In the genomic region with DNA sequence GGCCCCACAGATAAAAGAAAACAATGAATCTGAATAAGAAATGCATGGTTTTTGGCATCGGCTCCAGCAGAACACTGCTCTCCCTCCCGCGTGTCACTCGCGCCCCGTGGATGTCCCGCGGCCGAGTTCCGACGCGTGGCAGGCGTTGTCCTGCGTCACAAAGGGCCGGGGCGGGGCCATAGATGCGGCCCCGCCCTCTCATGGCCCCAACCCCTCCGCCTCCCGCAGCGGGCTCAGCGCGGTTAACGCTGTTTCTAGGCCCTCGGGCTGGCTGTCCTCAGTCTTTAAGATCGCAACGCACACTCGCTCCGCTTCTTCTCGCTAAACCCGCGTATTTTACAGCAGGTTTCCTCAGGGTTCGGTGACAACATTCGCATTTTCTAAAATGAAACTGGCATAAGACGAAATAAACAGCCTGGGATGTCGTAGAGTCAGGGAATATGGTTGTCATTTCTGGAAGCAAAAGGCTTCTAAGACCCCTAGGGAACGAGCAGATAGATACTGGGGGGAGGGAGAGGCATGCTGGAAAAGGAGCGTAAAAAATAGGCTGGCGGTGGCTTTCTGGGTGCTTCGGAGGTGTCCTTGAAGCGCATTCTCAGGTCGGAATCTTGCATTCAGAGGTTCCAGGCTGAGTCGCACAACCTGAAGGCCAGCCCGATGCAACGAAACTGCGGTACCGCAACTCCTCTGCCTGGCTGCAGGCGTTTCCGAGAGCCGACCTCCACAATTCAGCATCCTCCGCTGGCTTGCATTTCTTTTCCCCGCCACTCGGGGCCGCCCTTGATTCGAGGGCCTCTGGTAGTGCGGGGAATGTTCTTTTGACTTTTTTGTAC, we compare ENCODE assay signal across 1 cellular context.
TF ChIP-seq lines count a peak whose summit lies in the region.

FKBP7 (minus strand) TSS at position 159 of the 833 bp plus-strand sequence; CDS start at position 58, 101 bp downstream.

TF ChIP-seq in HepG2, 621 proteins besides CTCF, POLR2A, EP300 and RAD21 (continued from another document and continues in another):
- TF ChIP-seq, protein P1, sequence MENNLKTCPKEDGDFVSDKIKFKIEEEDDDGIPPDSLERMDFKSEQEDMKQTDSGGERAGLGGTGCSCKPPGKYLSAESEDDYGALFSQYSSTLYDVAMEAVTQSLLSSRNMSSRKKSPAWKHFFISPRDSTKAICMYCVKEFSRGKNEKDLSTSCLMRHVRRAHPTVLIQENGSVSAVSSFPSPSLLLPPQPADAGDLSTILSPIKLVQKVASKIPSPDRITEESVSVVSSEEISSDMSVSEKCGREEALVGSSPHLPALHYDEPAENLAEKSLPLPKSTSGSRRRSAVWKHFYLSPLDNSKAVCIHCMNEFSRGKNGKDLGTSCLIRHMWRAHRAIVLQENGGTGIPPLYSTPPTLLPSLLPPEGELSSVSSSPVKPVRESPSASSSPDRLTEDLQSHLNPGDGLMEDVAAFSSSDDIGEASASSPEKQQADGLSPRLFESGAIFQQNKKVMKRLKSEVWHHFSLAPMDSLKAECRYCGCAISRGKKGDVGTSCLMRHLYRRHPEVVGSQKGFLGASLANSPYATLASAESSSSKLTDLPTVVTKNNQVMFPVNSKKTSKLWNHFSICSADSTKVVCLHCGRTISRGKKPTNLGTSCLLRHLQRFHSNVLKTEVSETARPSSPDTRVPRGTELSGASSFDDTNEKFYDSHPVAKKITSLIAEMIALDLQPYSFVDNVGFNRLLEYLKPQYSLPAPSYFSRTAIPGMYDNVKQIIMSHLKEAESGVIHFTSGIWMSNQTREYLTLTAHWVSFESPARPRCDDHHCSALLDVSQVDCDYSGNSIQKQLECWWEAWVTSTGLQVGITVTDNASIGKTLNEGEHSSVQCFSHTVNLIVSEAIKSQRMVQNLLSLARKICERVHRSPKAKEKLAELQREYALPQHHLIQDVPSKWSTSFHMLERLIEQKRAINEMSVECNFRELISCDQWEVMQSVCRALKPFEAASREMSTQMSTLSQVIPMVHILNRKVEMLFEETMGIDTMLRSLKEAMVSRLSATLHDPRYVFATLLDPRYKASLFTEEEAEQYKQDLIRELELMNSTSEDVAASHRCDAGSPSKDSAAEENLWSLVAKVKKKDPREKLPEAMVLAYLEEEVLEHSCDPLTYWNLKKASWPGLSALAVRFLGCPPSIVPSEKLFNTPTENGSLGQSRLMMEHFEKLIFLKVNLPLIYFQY (CRISPR knock-in tag; IDR thresholded peaks at IDR 0.05; ENCODE audit: borderline replicate concordance), result no peak
- TF ChIP-seq PAF1 (CRISPR knock-in tag; IDR thresholded peaks at IDR 0.05) (no peak), KMT2B (CRISPR knock-in tag; IDR thresholded peaks at IDR 0.05) (peak; percentile 88), TAF1 (CRISPR knock-in tag; IDR thresholded peaks at IDR 0.05) (peak; percentile 87), ZNF12 (CRISPR knock-in tag; IDR thresholded peaks at IDR 0.05) (peak; percentile 28; the same call in 1 of the 2 replicates), THYN1 (CRISPR knock-in tag; IDR thresholded peaks at IDR 0.05; ENCODE audit: borderline replicate concordance, low read depth) (no peak), HNF4A (CRISPR knock-in tag; IDR thresholded peaks at IDR 0.05) (no peak), ARNT (IDR thresholded peaks at IDR 0.05) (no peak), ZNF10 (CRISPR knock-in tag; IDR thresholded peaks at IDR 0.05; ENCODE audit: borderline replicate concordance, low read depth) (no peak), DNMT1 (CRISPR knock-in tag; IDR thresholded peaks at IDR 0.05) (peak; percentile 82; the same call in 1 of the 2 replicates), HOXA7 (CRISPR knock-in tag; IDR thresholded peaks at IDR 0.05) (no peak), ZNF879 (CRISPR knock-in tag; IDR thresholded peaks at IDR 0.05) (no peak), ZSCAN31 (CRISPR knock-in tag; IDR thresholded peaks at IDR 0.05; ENCODE audit: low read depth) (no peak), HCFC1 (IDR thresholded peaks at IDR 0.05; ENCODE audit: low read depth, low read length) (peak; percentile 28), ZIK1 (CRISPR knock-in tag; IDR thresholded peaks at IDR 0.05; ENCODE audit: borderline replicate concordance, low read depth) (0 out of 2 replicates have a peak, but pooled peaks have one; percentile 78), HOXA5 (CRISPR knock-in tag; IDR thresholded peaks at IDR 0.05) (peak; percentile 86), AKAP8 (CRISPR knock-in tag; IDR thresholded peaks at IDR 0.05) (0 out of 2 replicates have a peak, but pooled peaks have one; percentile 44), KAT8 (CRISPR knock-in tag; IDR thresholded peaks at IDR 0.05) (peak; percentile 55; the same call in 1 of the 2 replicates), KMT2A (CRISPR knock-in tag; IDR thresholded peaks at IDR 0.05) (peak; percentile 89), ZNF557 (CRISPR knock-in tag; IDR thresholded peaks at IDR 0.05) (no peak; the same call in 1 of the 2 replicates), DPF2 (CRISPR knock-in tag; IDR thresholded peaks at IDR 0.05; ENCODE audit: borderline replicate concordance, low read depth) (0 out of 2 replicates have a peak, but pooled peaks have one; percentile 25), NR2F2 (IDR thresholded peaks at IDR 0.05; ENCODE audit: borderline replicate concordance, low read depth) (no peak), SP2 (CRISPR knock-in tag; IDR thresholded peaks at IDR 0.05) (no peak), ZUFSP (CRISPR knock-in tag; IDR thresholded peaks at IDR 0.05; ENCODE audit: borderline replicate concordance) (no peak), TFDP2 (CRISPR knock-in tag; IDR thresholded peaks at IDR 0.05) (peak; percentile 73), ISX (CRISPR knock-in tag; conservative IDR thresholded peaks at IDR 0.05) (peak; percentile 91; the same call in 1 of the 2 replicates), PRDM4 (CRISPR knock-in tag; IDR thresholded peaks at IDR 0.05; ENCODE audit: borderline replicate concordance) (no peak), ZNF687 (CRISPR knock-in tag; IDR thresholded peaks at IDR 0.05) (peak; percentile 92), ZNF562 (CRISPR knock-in tag; IDR thresholded peaks at IDR 0.05; ENCODE audit: borderline replicate concordance) (no peak), MAFG (CRISPR knock-in tag; IDR thresholded peaks at IDR 0.05) (no peak)
- TF ChIP-seq, protein P2, sequence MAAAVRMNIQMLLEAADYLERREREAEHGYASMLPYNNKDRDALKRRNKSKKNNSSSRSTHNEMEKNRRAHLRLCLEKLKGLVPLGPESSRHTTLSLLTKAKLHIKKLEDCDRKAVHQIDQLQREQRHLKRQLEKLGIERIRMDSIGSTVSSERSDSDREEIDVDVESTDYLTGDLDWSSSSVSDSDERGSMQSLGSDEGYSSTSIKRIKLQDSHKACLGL (CRISPR knock-in tag; IDR thresholded peaks at IDR 0.05), result no peak
- TF ChIP-seq, protein P3, sequence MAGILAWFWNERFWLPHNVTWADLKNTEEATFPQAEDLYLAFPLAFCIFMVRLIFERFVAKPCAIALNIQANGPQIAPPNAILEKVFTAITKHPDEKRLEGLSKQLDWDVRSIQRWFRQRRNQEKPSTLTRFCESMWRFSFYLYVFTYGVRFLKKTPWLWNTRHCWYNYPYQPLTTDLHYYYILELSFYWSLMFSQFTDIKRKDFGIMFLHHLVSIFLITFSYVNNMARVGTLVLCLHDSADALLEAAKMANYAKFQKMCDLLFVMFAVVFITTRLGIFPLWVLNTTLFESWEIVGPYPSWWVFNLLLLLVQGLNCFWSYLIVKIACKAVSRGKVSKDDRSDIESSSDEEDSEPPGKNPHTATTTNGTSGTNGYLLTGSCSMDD (CRISPR knock-in tag; IDR thresholded peaks at IDR 0.05), result no peak
- TF ChIP-seq, protein P4, sequence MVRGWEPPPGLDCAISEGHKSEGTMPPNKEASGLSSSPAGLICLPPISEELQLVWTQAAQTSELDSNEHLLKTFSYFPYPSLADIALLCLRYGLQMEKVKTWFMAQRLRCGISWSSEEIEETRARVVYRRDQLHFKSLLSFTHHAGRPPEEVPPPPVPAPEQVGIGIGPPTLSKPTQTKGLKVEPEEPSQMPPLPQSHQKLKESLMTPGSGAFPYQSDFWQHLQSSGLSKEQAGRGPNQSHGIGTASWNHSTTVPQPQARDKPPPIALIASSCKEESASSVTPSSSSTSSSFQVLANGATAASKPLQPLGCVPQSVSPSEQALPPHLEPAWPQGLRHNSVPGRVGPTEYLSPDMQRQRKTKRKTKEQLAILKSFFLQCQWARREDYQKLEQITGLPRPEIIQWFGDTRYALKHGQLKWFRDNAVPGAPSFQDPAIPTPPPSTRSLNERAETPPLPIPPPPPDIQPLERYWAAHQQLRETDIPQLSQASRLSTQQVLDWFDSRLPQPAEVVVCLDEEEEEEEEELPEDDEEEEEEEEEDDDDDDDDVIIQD (CRISPR knock-in tag; IDR thresholded peaks at IDR 0.05; ENCODE audit: low read depth), result peak; percentile 13; the same call in 1 of the 2 replicates
